17 cellular contexts compared by ENCODE assay signal in genomic region chr2:75516378-75517122, GRCh38. TPM values are rescaled to one million over a fixed set of nuclear protein-coding genes. Genes with fewer than 3 reads are reported as not detected.
A peak's percentile ranks its signal among the peaks of the same experiment; 100 is the strongest.
DNase-seq lines count a peak whose midpoint lies in the region; ATAC-seq, FAIRE-seq and TF ChIP-seq lines count a peak whose summit lies in the region.
"Had no signal": no experiment of that assay in that cellular context is flagged by ENCODE, and none has a peak within 500 bp of the region (broad histone marks: within the 10 kb centered on the region; RNA-seq: fewer than 3 reads in every experiment).

No MANE protein-coding gene starts in this region.

- H3K79me2 ChIP-seq in HepG2 (ENCODE audit: insufficient read depth, low read length): peaks cover 86% of the 10 kb centered on the region

- H3K36me3 ChIP-seq in RWPE2 (ENCODE audit: low read depth): peaks cover 25% of the 10 kb centered on the region
- peaks cover 36 to 76% of the 10 kb centered on the region in 2 experiments for H3K36me3 ChIP-seq in HepG2 (replicated peaks in 1 of 2; ENCODE audit: control insufficient read depth in 1 of 2, insufficient read depth in 2 of 2, low read length in 2 of 2)
- no peaks in the 10 kb centered on the region for H3K36me3 ChIP-seq in ovary
- H3K36me3 ChIP-seq: adrenal gland, esophagus squamous epithelium, tibial artery had no signal

- DNase-seq in DMS153 (lab: John Stamatoyannopoulos, UW): peak; percentile 76
- DNase-seq in RWPE2 (ENCODE audit: low spot score): no peak
- peak; percentile 99 for DNase-seq in HepG2 (ENCODE audit: low spot score)
- no peak for DNase-seq in Calu3
- no peak for DNase-seq in OCI-M2 (lab: John Stamatoyannopoulos, UW; ENCODE audit: unreplicated experiment)
- no peak for DNase-seq in activated CD4-positive, alpha-beta T cell treated with anti-CD3 and anti-CD28 coated beads for 1 hour
- DNase-seq in ovary: no peak
- DNase-seq: activated CD4-positive, CD25-positive, alpha-beta regulatory T cell treated with anti-CD3 and anti-CD28 coated beads, Interleukin-2, amount 50 U/mL, for 72 hours; activated T-cell treated with anti-CD3 and anti-CD28 coated beads, Interleukin-2, amount 50 U/mL, for 72 hours; adrenal gland; esophagus squamous epithelium; mesenchymal stem cell; NCI-H1694; PC-9; stimulated activated CD4-positive, alpha-beta T cell treated with anti-CD3 and anti-CD28 coated beads, Interleukin-15, amount 100 ng/mL, for 24 hours; tibial artery had no signal

- H3K9me3 ChIP-seq in RWPE2 (ENCODE audit: severe bottlenecking) (no peaks in the 10 kb centered on the region), HepG2 (ENCODE audit: low read length) (peaks cover 20% of the 10 kb centered on the region), ovary (peaks cover 0 to 3% of the 10 kb centered on the region in 2 donors)
- H3K9me3 ChIP-seq: adrenal gland had no signal

- no peaks in the 10 kb centered on the region for H3K4me1 Mint-ChIP-seq in Calu3 (ENCODE audit: low read depth, unreplicated experiment)

- intact Hi-C loops in HepG2 (cut with micrococcal nuclease; ENCODE audit: unreplicated experiment): loop anchor here (1.0 kb wide), 1 partner anchor 35 kb away; no protein-coding TSS in a partner anchor
- intact Hi-C loops in Calu3 (cut with micrococcal nuclease; ENCODE audit: unreplicated experiment): no loop called here
- intact Hi-C loops in ovary (cut with DNase I): loop anchor here in 1 of 4 donors (5.0 kb wide), 1 partner anchor 36 kb away; no protein-coding TSS in a partner anchor

- peaks cover 6% of the 10 kb centered on the region for H3K9me3 Mint-ChIP-seq in Calu3 (ENCODE audit: low read depth, unreplicated experiment)

- FAIRE-seq in HepG2 (lab: Jason Lieb, UNC): peak; percentile 73

- H3K36me3 Mint-ChIP-seq in Calu3 (ENCODE audit: insufficient read depth, unreplicated experiment): no peaks in the 10 kb centered on the region

- H3K27ac ChIP-seq in RWPE2 (ENCODE audit: poor library complexity, severe bottlenecking) (no peak overlapping the region), HepG2 (ENCODE audit: extremely low read length, insufficient read depth, low read length) (peak overlapping the region; percentile 92), ovary (no peak overlapping the region)
- H3K27ac ChIP-seq: adrenal gland, esophagus squamous epithelium, PC-9, tibial artery had no signal

- TF ChIP-seq POLR2A in HepG2 (IDR thresholded peaks at IDR 0.05; ENCODE audit: insufficient read depth in 1 of 2, low read depth in 2 of 2, low read length in 2 of 2): peak; percentile 23 to 36; a peak in 1 of 4 replicates
- TF ChIP-seq POLR2A in ovary (IDR thresholded peaks at IDR 0.05): no peak

- H3K4me3 ChIP-seq in RWPE2 (ENCODE audit: severe bottlenecking) (no peak overlapping the region), HepG2 (replicated peaks in 1 of 3; ENCODE audit: insufficient read depth in 1 of 3, low read depth in 2 of 3, low read length in 3 of 3) (peak overlapping the region in 1 of 3 experiments; percentile 24; a peak in 1 of 6 replicates), ovary (no peak overlapping the region)
- H3K4me3 ChIP-seq: adrenal gland, esophagus squamous epithelium, PC-9, tibial artery had no signal

- 29% methylated on average over 7 of the region's 7 CpGs for WGBS in HepG2 (ENCODE audit: low lambda C conversion rate)
- WGBS in ovary, 3 donors: 64 to 72% (median 65%) methylated on average over 7 of the region's 7 CpGs

- TF ChIP-seq CTCF in RWPE2 (IDR thresholded peaks at IDR 0.05; ENCODE audit: poor library complexity, severe bottlenecking): no peak
- no peak for TF ChIP-seq CTCF in HepG2 (CRISPR knock-in tag; IDR thresholded peaks at IDR 0.05)
- TF ChIP-seq CTCF in Calu3 (IDR thresholded peaks at IDR 0.05; ENCODE audit: unreplicated experiment): no peak
- no peak for TF ChIP-seq CTCF in ovary (IDR thresholded peaks at IDR 0.05)

- no peak overlapping the region for H2AFZ ChIP-seq in HepG2 (ENCODE audit: low read length)
- H2AFZ ChIP-seq: PC-9 had no signal

- no peak overlapping the region for H3K27ac Mint-ChIP-seq in Calu3 (ENCODE audit: unreplicated experiment)
- H3K27ac Mint-ChIP-seq: activated T-cell treated with anti-CD3 and anti-CD28 coated beads, Interleukin-2, amount 50 U/mL, for 72 hours had no signal

- peaks cover 28% of the 10 kb centered on the region for H3K27me3 Mint-ChIP-seq in Calu3 (ENCODE audit: unreplicated experiment)

- POLR2A ChIA-PET in HepG2 (lab: Yijun Ruan, JAX): interaction anchor here (0.8 to 7.3 kb wide), 12 partner anchors 9 to 54 kb away, joined by 3 to 58 read pairs (median 7); partner anchors contain the start of gene EVA1A

- H3K4me1 ChIP-seq in RWPE2 (ENCODE audit: insufficient read depth, poor library complexity, severe bottlenecking): peaks cover 5% of the 10 kb centered on the region
- peaks cover 84% of the 10 kb centered on the region for H3K4me1 ChIP-seq in HepG2 (ENCODE audit: insufficient read depth, low read length)
- H3K4me1 ChIP-seq in ovary (ENCODE audit: insufficient read depth): no peaks in the 10 kb centered on the region
- H3K4me1 ChIP-seq: adrenal gland, esophagus squamous epithelium, tibial artery had no signal

- in situ Hi-C loops in HepG2 (cut with HindIII; ENCODE audit: extremely low pct_ligation_motif_present, low pct_unique_long_range_greater_than_20kb): loop anchor here (5.0 kb wide), 1 partner anchor 56 kb away; no protein-coding TSS in a partner anchor

- no peak; the same call in 1 of the 2 replicates for TF ChIP-seq RAD21 in HepG2 (CRISPR knock-in tag; IDR thresholded peaks at IDR 0.05)

- H4K20me1 ChIP-seq in HepG2 (ENCODE audit: insufficient read depth, low read length): no peaks in the 10 kb centered on the region

- H3K4me2 ChIP-seq in HepG2 (ENCODE audit: low read depth, low read length): peak overlapping the region; percentile 48
- H3K4me2 ChIP-seq: PC-9 had no signal

- TSS peak; percentile 95 for BruUV-seq in HepG2 (replicated peaks; lab: Mats Ljungman, UMichigan)
- BruUV-seq in Calu3 (replicated peaks; lab: Mats Ljungman, UMichigan): no TSS peak

- no peak overlapping the region for H3K4me3 Mint-ChIP-seq in Calu3 (ENCODE audit: low read depth, unreplicated experiment)
- H3K4me3 Mint-ChIP-seq: activated T-cell treated with anti-CD3 and anti-CD28 coated beads, Interleukin-2, amount 50 U/mL, for 72 hours had no signal

- CTCF ChIA-PET in HepG2 (lab: Yijun Ruan, JAX; ENCODE audit: low intra/inter-chr PET ratio, low total read pairs): no interaction called here
- CTCF ChIA-PET in Calu3 (lab: Charles Lee): no interaction called here

- peak; percentile 81 for ATAC-seq in HG03565 (IDR thresholded peaks at IDR 0.05; ENCODE audit: unreplicated experiment)
- peak; percentile 52; the same call in 1 of the 3 replicates for ATAC-seq in RWPE2 (ENCODE audit: low read depth)
- ATAC-seq in HepG2: peak; percentile 93
- ATAC-seq: activated T-cell treated with anti-CD3 and anti-CD28 coated beads, Interleukin-2, amount 50 U/mL, for 72 hours had no signal

- TF ChIP-seq EP300 in HepG2 (IDR thresholded peaks at IDR 0.05; ENCODE audit: low read depth in 2 of 2, low read length in 2 of 2) (peak; percentile 84 to 100; a peak in 3 of 4 replicates), HepG2 (CRISPR knock-in tag; IDR thresholded peaks at IDR 0.05; ENCODE audit: borderline replicate concordance) (peak; percentile 98), ovary (IDR thresholded peaks at IDR 0.05) (no peak)

- H3K9ac ChIP-seq in HepG2 (ENCODE audit: insufficient read depth, low read depth, low read length): peak overlapping the region; percentile 66

- H3K27me3 ChIP-seq in RWPE2 (ENCODE audit: insufficient read depth, poor library complexity, severe bottlenecking) (no peaks in the 10 kb centered on the region), HepG2 (ENCODE audit: control insufficient read depth in 1 of 2, insufficient read depth in 2 of 2, low read length in 2 of 2) (no peaks in the 10 kb centered on the region), ovary (no peaks in the 10 kb centered on the region)
- H3K27me3 ChIP-seq: adrenal gland, esophagus squamous epithelium, tibial artery had no signal

RNA-seq across cellular contexts. Expression of gene EVA1A, which starts 44.2 kb away (rescaled TPM):
- 55.9 and 57.8 TPM in 2 replicates for total RNA-seq in HepG2 (2016; rRNA removed; fragmentation: Illumina TruSeq; extraction: Trizol)
- total RNA-seq in HepG2 (2016; cell fraction: cytosol; rRNA removed; fragmentation: Illumina TruSeq; extraction: Trizol; ENCODE audit: low read depth): 25.1 and 29.0 TPM in 2 replicates
- total RNA-seq in HepG2 (2016; cell fraction: insoluble cytoplasmic fraction; rRNA removed; fragmentation: Illumina TruSeq; extraction: Trizol): 52.7 and 57.5 TPM in 2 replicates
- total RNA-seq in HepG2 (2016; cell fraction: membrane; rRNA removed; fragmentation: Illumina TruSeq; extraction: Trizol): 48.2 and 58.4 TPM in 2 replicates
- 46.1 and 58.2 TPM in 2 replicates for total RNA-seq in HepG2 (2016; cell fraction: nucleus; rRNA removed; fragmentation: Illumina TruSeq; extraction: Trizol)
- 57.5 and 65.4 TPM in 2 replicates for polyA plus RNA-seq in HepG2 (2011; rRNA removed)
- polyA plus RNA-seq in HepG2 (2011; cell fraction: cytosol; rRNA removed): 53.6 and 68.8 TPM in 2 replicates
- 77.6 and 80.4 TPM in 2 replicates for polyA plus RNA-seq in HepG2 (2011; cell fraction: nucleus; rRNA removed)
- 44.8 and 48.8 TPM in 2 replicates for polyA plus RNA-seq in HepG2 (2012)
- 23.6 and 36.8 TPM in 2 replicates for polyA plus RNA-seq in HepG2 (2016; cell fraction: cytosol; fragmentation: Illumina TruSeq; extraction: Trizol; ENCODE audit: low read depth)
- polyA plus RNA-seq in HepG2 (2016; cell fraction: insoluble cytoplasmic fraction; fragmentation: Illumina TruSeq; extraction: Trizol; ENCODE audit: low read depth): 46.2 and 49.2 TPM in 2 replicates
- 37.8 and 44.2 TPM in 2 replicates for polyA plus RNA-seq in HepG2 (2016; cell fraction: membrane; fragmentation: Illumina TruSeq; extraction: Trizol; ENCODE audit: low read depth)
- polyA plus RNA-seq in HepG2 (2016; cell fraction: nucleus; fragmentation: Illumina TruSeq; extraction: Trizol; ENCODE audit: insufficient read depth, low read depth): 60.9 and 62.0 TPM in 2 replicates
- polyA minus RNA-seq in HepG2 (2011; rRNA and poly(A)+ RNA removed; ENCODE audit: low replicate concordance): 186 TPM in 1 of 2 replicates, not detected in the other
- polyA minus RNA-seq in HepG2 (2011; cell fraction: cytosol; rRNA and poly(A)+ RNA removed): 51.4 TPM in 2 replicates
- 70.1 and 71.3 TPM in 2 replicates for polyA minus RNA-seq in HepG2 (2011; cell fraction: nucleus; rRNA and poly(A)+ RNA removed)
- total RNA-seq in Calu3 (2022): 0.42 TPM in 1 of 2 replicates, not detected in the other
- 10 to 100 TPM in 1 of 7 donors, 1 to 10 TPM in 5, under 1 TPM in 1; 0.76 to 12.2 (median 1.6) TPM for total RNA-seq in ovary
- polyA plus RNA-seq in ovary: under 1 TPM; 0.62 to 0.80 TPM

Comparison
In these comparisons a context has a peak if more than half of its experiments do, and no peak if none do; other contexts are left out.
1. DNase-seq: peak in DMS153 (single experiment) and HepG2 (single experiment); none in RWPE2 (single experiment), Calu3 (single experiment), OCI-M2 (single experiment), activated CD4-positive, alpha-beta T cell treated with anti-CD3 and anti-CD28 coated beads for 1 hour (single experiment) and ovary (0 of 5).
2. Peak in every context shown above with its lines, with median percentiles within 50 percentile points of each other: ATAC-seq.